Comparison of ENCODE assay signal across 21 cellular contexts in genomic region chr5:150661086-150661485, GRCh38. TPM values are rescaled to one million over a fixed set of nuclear protein-coding genes. Genes with fewer than 3 reads are reported as not detected.
A peak's percentile ranks its signal among the peaks of the same experiment; 100 is the strongest.
DNase-seq lines count a peak whose midpoint lies in the region; ATAC-seq, FAIRE-seq and TF ChIP-seq lines count a peak whose summit lies in the region.
"Had no signal": no experiment of that assay in that cellular context is flagged by ENCODE, and none has a peak within 500 bp of the region (broad histone marks: within the 10 kb centered on the region; RNA-seq: fewer than 3 reads in every experiment).

MYOZ3 (plus strand) TSS chr5:150661251; CDS start chr5:150662942, 1,691 bp downstream.

- no peaks in the 10 kb centered on the region for H3K36me3 Mint-ChIP-seq in nephron progenitor cell (ENCODE audit: low read depth)
- H3K36me3 Mint-ChIP-seq: stimulated activated memory B cell treated with anti-CD40 and anti-IgM and Interleukin-4, amounts not matched to agents 10 μg/mL and 1 μg/mL and 100 μg/mL, for 72 hours had no signal

- POLR2A ChIA-PET in HepG2 (lab: Yijun Ruan, JAX), result no interaction called here

- H3K4me3 Mint-ChIP-seq in nephron progenitor cell, result peak within 1 kb of the TSS; percentile 63
- H3K4me3 Mint-ChIP-seq: activated CD4-positive, alpha-beta memory T cell treated with anti-CD3 and anti-CD28 coated beads, Interleukin-2, amount 10 ng/mL, durations not matched to agents 7 days and 5 days; activated T-cell treated with anti-CD3 and anti-CD28 coated beads, Interleukin-2, amount 50 U/mL, for 72 hours; CD4-positive, alpha-beta T cell; stimulated activated memory B cell treated with anti-CD40 and anti-IgM and Interleukin-4, amounts not matched to agents 10 μg/mL and 1 μg/mL and 100 μg/mL, for 72 hours had no signal

- H3K27me3 Mint-ChIP-seq in nephron progenitor cell (ENCODE audit: low read depth, poor library complexity), result peaks cover 15% of the 10 kb centered on the region

- no peaks in the 10 kb centered on the region for H4K20me1 ChIP-seq in HepG2 (ENCODE audit: insufficient read depth, low read length)

- H3K9ac ChIP-seq in HepG2 (ENCODE audit: insufficient read depth, low read depth, low read length), result no peak within 1 kb of the TSS

- no peak for TF ChIP-seq RAD21 in HepG2 (CRISPR knock-in tag; IDR thresholded peaks at IDR 0.05)

- no peak for ATAC-seq in HepG2
- ATAC-seq: activated T-cell treated with anti-CD3 and anti-CD28 coated beads, Interleukin-2, amount 50 U/mL, for 72 hours; stimulated activated memory B cell treated with anti-CD40 and anti-IgM and Interleukin-4, amounts not matched to agents 10 μg/mL and 1 μg/mL and 100 μg/mL, for 72 hours had no signal

- H2AFZ ChIP-seq in HepG2 (ENCODE audit: low read length), result no peak within 1 kb of the TSS

- TF ChIP-seq EP300 in esophagus muscularis mucosa (IDR thresholded peaks at IDR 0.05), result no peak
- no peak for TF ChIP-seq EP300 in HepG2 (IDR thresholded peaks at IDR 0.05; ENCODE audit: low read depth in 2 of 2, low read length in 2 of 2)
- no peak for TF ChIP-seq EP300 in HepG2 (CRISPR knock-in tag; IDR thresholded peaks at IDR 0.05; ENCODE audit: borderline replicate concordance)

- BruUV-seq in HepG2 (replicated peaks; lab: Mats Ljungman, UMichigan), result no TSS peak

- WGBS in esophagus muscularis mucosa, result 73% methylated on average over 6 of the region's 7 CpGs
- 3% methylated on average over 6 of the region's 7 CpGs for WGBS in HepG2 (ENCODE audit: low lambda C conversion rate)

- no peaks in the 10 kb centered on the region for H3K9me3 ChIP-seq in esophagus muscularis mucosa
- no peaks in the 10 kb centered on the region for H3K9me3 ChIP-seq in tibial artery
- no peaks in the 10 kb centered on the region for H3K9me3 ChIP-seq in BE2C
- H3K9me3 ChIP-seq in HepG2 (ENCODE audit: low read length), result no peaks in the 10 kb centered on the region
- H3K9me3 ChIP-seq: spleen had no signal

- no peaks in the 10 kb centered on the region for H3K9me3 Mint-ChIP-seq in nephron progenitor cell
- H3K9me3 Mint-ChIP-seq: activated CD4-positive, alpha-beta memory T cell treated with anti-CD3 and anti-CD28 coated beads, Interleukin-2, amount 10 ng/mL, durations not matched to agents 7 days and 5 days; activated T-cell treated with anti-CD3 and anti-CD28 coated beads, Interleukin-2, amount 50 U/mL, for 72 hours; CD4-positive, alpha-beta T cell; stimulated activated memory B cell treated with anti-CD40 and anti-IgM and Interleukin-4, amounts not matched to agents 10 μg/mL and 1 μg/mL and 100 μg/mL, for 72 hours had no signal

- peak within 1 kb of the TSS in 3 of 4 donors; percentile 13 to 49 (median 19) for H3K27ac ChIP-seq in esophagus muscularis mucosa (replicated peaks in 1 of 4)
- peak within 1 kb of the TSS; percentile 59 to 61 for H3K27ac ChIP-seq in tibial artery
- no peak within 1 kb of the TSS for H3K27ac ChIP-seq in HepG2 (ENCODE audit: extremely low read length, insufficient read depth, low read length)
- H3K27ac ChIP-seq: VCaP had no signal

- no peak for TF ChIP-seq CTCF in esophagus muscularis mucosa (IDR thresholded peaks at IDR 0.05)
- no peak for TF ChIP-seq CTCF in nephron progenitor cell (IDR thresholded peaks at IDR 0.05)
- TF ChIP-seq CTCF in tibial artery (IDR thresholded peaks at IDR 0.05), result no peak
- TF ChIP-seq CTCF in BE2C (IDR thresholded peaks at IDR 0.05; ENCODE audit: low read depth, low read length), result no peak
- no peak for TF ChIP-seq CTCF in HepG2 (CRISPR knock-in tag; IDR thresholded peaks at IDR 0.05)

- in situ Hi-C loops in HepG2 (cut with HindIII; ENCODE audit: extremely low pct_ligation_motif_present, low pct_unique_long_range_greater_than_20kb), result loop anchor here (25.0 kb wide), 1 partner anchor 199 kb away; no protein-coding TSS in a partner anchor

- CTCF ChIA-PET in HepG2 (lab: Yijun Ruan, JAX; ENCODE audit: low intra/inter-chr PET ratio, low total read pairs), result no interaction called here

- H3K4me1 Mint-ChIP-seq in nephron progenitor cell, result peaks cover 56% of the 10 kb centered on the region

- peak; percentile 28 for DNase-seq in activated effector memory CD4-positive, alpha-beta T cell treated with anti-CD3 and anti-CD28 coated beads, Interleukin-2, amount 50 U/mL, for 16 hours
- no peak for DNase-seq in activated effector memory CD4-positive, alpha-beta T cell treated with Interleukin-2 at 50 U/mL for 16 hours
- no peak for DNase-seq in esophagus muscularis mucosa (ENCODE audit: extremely low spot score)
- DNase-seq in nephron progenitor cell, result no peak
- DNase-seq in tibial artery, result peak in 1 of 2 donors; percentile 56
- no peak for DNase-seq in BE2C
- no peak for DNase-seq in HepG2 (ENCODE audit: low spot score)
- DNase-seq in GDM1 (lab: John Stamatoyannopoulos, UW), result no peak
- DNase-seq: activated CD4-positive, alpha-beta memory T cell treated with anti-CD3 and anti-CD28 coated beads, Interleukin-2, amount 10 ng/mL, durations not matched to agents 7 days and 5 days; activated T-cell treated with anti-CD3 and anti-CD28 coated beads, Interleukin-2, amount 50 U/mL, for 72 hours; CD4-positive, alpha-beta T cell; DMS53; foreskin melanocyte; NCI-H1930; NCI-H524 treated with DMSO at 0.1 percent for 48 hours; spleen had no signal

- H3K4me3 ChIP-seq in esophagus muscularis mucosa (no peak within 1 kb of the TSS), tibial artery (no peak within 1 kb of the TSS), BE2C (ENCODE audit: low read depth, low read length) (no peak within 1 kb of the TSS), HepG2 (replicated peaks in 1 of 3; ENCODE audit: insufficient read depth in 1 of 3, low read depth in 2 of 3, low read length in 3 of 3) (no peak within 1 kb of the TSS)
- H3K4me3 ChIP-seq: spleen had no signal

- peaks cover 36 to 47% (median 38%) of the 10 kb centered on the region in 4 donors for H3K4me1 ChIP-seq in esophagus muscularis mucosa
- peaks cover 0 to 39% (median 22%) of the 10 kb centered on the region in 4 donors for H3K4me1 ChIP-seq in tibial artery
- H3K4me1 ChIP-seq in BE2C, result peaks cover 10% of the 10 kb centered on the region
- H3K4me1 ChIP-seq in HepG2 (ENCODE audit: insufficient read depth, low read length), result peaks cover 15% of the 10 kb centered on the region

- H3K27ac Mint-ChIP-seq in nephron progenitor cell, result peak within 1 kb of the TSS; percentile 92
- H3K27ac Mint-ChIP-seq: activated CD4-positive, alpha-beta memory T cell treated with anti-CD3 and anti-CD28 coated beads, Interleukin-2, amount 10 ng/mL, durations not matched to agents 7 days and 5 days; activated T-cell treated with anti-CD3 and anti-CD28 coated beads, Interleukin-2, amount 50 U/mL, for 72 hours; CD4-positive, alpha-beta T cell; stimulated activated memory B cell treated with anti-CD40 and anti-IgM and Interleukin-4, amounts not matched to agents 10 μg/mL and 1 μg/mL and 100 μg/mL, for 72 hours had no signal

- no peak for FAIRE-seq in HepG2 (lab: Jason Lieb, UNC)
- FAIRE-seq: colon, endothelial cell of umbilical vein, GM18507 had no signal

- no peaks in the 10 kb centered on the region for H3K79me2 ChIP-seq in HepG2 (ENCODE audit: insufficient read depth, low read length)

- no peak for TF ChIP-seq POLR2A in esophagus muscularis mucosa (IDR thresholded peaks at IDR 0.05; ENCODE audit: low read depth)
- TF ChIP-seq POLR2A in HepG2 (IDR thresholded peaks at IDR 0.05; ENCODE audit: insufficient read depth in 1 of 2, low read depth in 2 of 2, low read length in 2 of 2), result no peak

- H3K36me3 ChIP-seq in esophagus muscularis mucosa (no peaks in the 10 kb centered on the region), tibial artery (no peaks in the 10 kb centered on the region), BE2C (no peaks in the 10 kb centered on the region), HepG2 (replicated peaks in 1 of 2; ENCODE audit: control insufficient read depth in 1 of 2, insufficient read depth in 2 of 2, low read length in 2 of 2) (no peaks in the 10 kb centered on the region)
- H3K36me3 ChIP-seq: spleen had no signal

- H3K27me3 ChIP-seq in esophagus muscularis mucosa, result no peaks in the 10 kb centered on the region
- no peaks in the 10 kb centered on the region for H3K27me3 ChIP-seq in tibial artery
- no peaks in the 10 kb centered on the region for H3K27me3 ChIP-seq in BE2C
- H3K27me3 ChIP-seq in HepG2 (ENCODE audit: control insufficient read depth in 1 of 2, insufficient read depth in 2 of 2, low read length in 2 of 2), result peaks cover 4 to 30% of the 10 kb centered on the region in 2 experiments; a peak in 4 of 5 replicates

- no peak within 1 kb of the TSS for H3K4me2 ChIP-seq in HepG2 (ENCODE audit: low read depth, low read length)

- intact Hi-C loops in esophagus muscularis mucosa (cut with DNase I), result no loop called here
- intact Hi-C loops in tibial artery (cut with DNase I; ENCODE audit: low total_unique reads), result no loop called here
- intact Hi-C loops in HepG2 (cut with micrococcal nuclease; ENCODE audit: unreplicated experiment), result no loop called here

TF ChIP-seq in HepG2, 621 proteins besides CTCF, POLR2A, EP300 and RAD21 (continues in another document):
- TF ChIP-seq SAP130 (CRISPR knock-in tag; IDR thresholded peaks at IDR 0.05; ENCODE audit: low read depth), result no peak
- no peak for TF ChIP-seq TGIF2 (CRISPR knock-in tag; IDR thresholded peaks at IDR 0.05)

RNA-seq across cellular contexts. Expression of gene MYOZ3, which starts in this region (rescaled TPM):
- 1 to 10 TPM in 1 of 4 donors, under 1 TPM in 2, not detected in 1; 0.17 to 1.2 (median 0.46) TPM for total RNA-seq in esophagus muscularis mucosa
- 1.4 TPM for polyA plus RNA-seq in BE2C (2012; ENCODE audit: insufficient read depth, insufficient read length, low read depth)
- not detected in 2 replicates for total RNA-seq in HepG2 (2016; rRNA removed; fragmentation: Illumina TruSeq; extraction: Trizol)
- total RNA-seq in HepG2 (2016; cell fraction: cytosol; rRNA removed; fragmentation: Illumina TruSeq; extraction: Trizol; ENCODE audit: low read depth), result not detected in 2 replicates
- total RNA-seq in HepG2 (2016; cell fraction: insoluble cytoplasmic fraction; rRNA removed; fragmentation: Illumina TruSeq; extraction: Trizol), result not detected in 2 replicates
- not detected in 2 replicates for total RNA-seq in HepG2 (2016; cell fraction: membrane; rRNA removed; fragmentation: Illumina TruSeq; extraction: Trizol)
- not detected in 2 replicates for total RNA-seq in HepG2 (2016; cell fraction: nucleus; rRNA removed; fragmentation: Illumina TruSeq; extraction: Trizol)
- 0.05 TPM in 1 of 2 replicates, not detected in the other for polyA plus RNA-seq in HepG2 (2011; rRNA removed)
- polyA plus RNA-seq in HepG2 (2011; cell fraction: cytosol; rRNA removed), result not detected in 2 replicates
- not detected in 2 replicates for polyA plus RNA-seq in HepG2 (2011; cell fraction: nucleus; rRNA removed)
- polyA plus RNA-seq in HepG2 (2012), result 0.05 TPM in 1 of 2 replicates, not detected in the other
- polyA plus RNA-seq in HepG2 (2016; cell fraction: cytosol; fragmentation: Illumina TruSeq; extraction: Trizol; ENCODE audit: low read depth), result not detected in 2 replicates
- polyA plus RNA-seq in HepG2 (2016; cell fraction: insoluble cytoplasmic fraction; fragmentation: Illumina TruSeq; extraction: Trizol; ENCODE audit: low read depth), result not detected in 2 replicates
- not detected in 2 replicates for polyA plus RNA-seq in HepG2 (2016; cell fraction: membrane; fragmentation: Illumina TruSeq; extraction: Trizol; ENCODE audit: low read depth)
- polyA plus RNA-seq in HepG2 (2016; cell fraction: nucleus; fragmentation: Illumina TruSeq; extraction: Trizol; ENCODE audit: insufficient read depth, low read depth), result not detected in 2 replicates
- 0.05 TPM in 1 of 2 replicates, not detected in the other for polyA minus RNA-seq in HepG2 (2011; rRNA and poly(A)+ RNA removed; ENCODE audit: low replicate concordance)
- not detected in 2 replicates for polyA minus RNA-seq in HepG2 (2011; cell fraction: cytosol; rRNA and poly(A)+ RNA removed)
- polyA minus RNA-seq in HepG2 (2011; cell fraction: nucleus; rRNA and poly(A)+ RNA removed), result not detected in 2 replicates
- total RNA-seq: CD4-positive, alpha-beta T cell had no signal
